ENCODE assay signal across 8 cellular contexts in genomic region chr5:163459465-163459887, GRCh38. TPM values are rescaled to one million over a fixed set of nuclear protein-coding genes. Genes with fewer than 3 reads are reported as not detected.
A peak's percentile ranks its signal among the peaks of the same experiment; 100 is the strongest.
DNase-seq lines count a peak whose midpoint lies in the region; ATAC-seq and TF ChIP-seq lines count a peak whose summit lies in the region.

No MANE protein-coding gene starts in this region.

- no peak for TF ChIP-seq CTCF in OCI-LY7 (conservative IDR thresholded peaks at IDR 0.05; ENCODE audit: low read length)

- no peak overlapping the region for H2BK12ac ChIP-seq in neuronal stem cell (ENCODE audit: low read length)

- H3K4me3 Mint-ChIP-seq in activated CD4-positive, alpha-beta T cell treated with anti-CD3 and anti-CD28 coated beads, Interleukin-2, amount 10 ng/mL, durations not matched to agents 7 days and 5 days = peak overlapping the region; percentile 91

- H4K20me1 ChIP-seq in OCI-LY7 (ENCODE audit: insufficient read depth, low read length) = no peaks in the 10 kb centered on the region

- peak overlapping the region; percentile 90 for H3K4me3 ChIP-seq in OCI-LY7 (ENCODE audit: low read depth, low read length, poor library complexity, severe bottlenecking)
- H3K4me3 ChIP-seq in endocrine pancreas (ENCODE audit: control insufficient read depth, insufficient read depth, low read length) = peak overlapping the region; percentile 98
- H3K4me3 ChIP-seq in neuronal stem cell (ENCODE audit: low read length in 2 of 2) = peak overlapping the region; percentile 72 to 92

- H2AFZ ChIP-seq in OCI-LY7 (ENCODE audit: low read length) (peak overlapping the region; percentile 56; the same call in 1 of the 2 replicates), neuronal stem cell (ENCODE audit: low read length) (peak overlapping the region; percentile 83)

- H3K18ac ChIP-seq in neuronal stem cell (ENCODE audit: low read length) = peak overlapping the region; percentile 98

- H3K4ac ChIP-seq in neuronal stem cell (ENCODE audit: low read length) = no peak overlapping the region

- H3K79me1 ChIP-seq in neuronal stem cell (ENCODE audit: low read depth, low read length) = no peaks in the 10 kb centered on the region

- POLR2A ChIA-PET in activated CD4-positive, alpha-beta T cell treated with anti-CD3 and anti-CD28 coated beads, Interleukin-2, amount 10 ng/mL, durations not matched to agents 7 days and 5 days (lab: Charles Lee) = interaction anchor here (1.4 kb wide), 1 partner anchor 44 kb away, joined by 3 read pairs; no protein-coding TSS in a partner anchor
- POLR2A ChIA-PET in OCI-LY7 (lab: Charles Lee) = interaction anchor here (1.0 to 9.6 kb wide), 11 partner anchors 8 to 49 kb away, joined by 3 to 197 read pairs (median 6); partner anchors contain the start of genes CCNG1 and MAT2B

- WGBS in neuronal stem cell (ENCODE audit: extremely low coverage in 2 of 2, insufficient read length in 2 of 2, insufficient replicate concordance in 1 of 2), 2 donors = no CpG with 5 or more reads among the region's 18 CpGs

- peaks cover 77% of the 10 kb centered on the region for H3K79me2 ChIP-seq in OCI-LY7 (ENCODE audit: insufficient read depth, low read depth, low read length)

- H3K9ac ChIP-seq in endocrine pancreas (ENCODE audit: control insufficient read depth, insufficient read depth, low read length) (peak overlapping the region; percentile 93), neuronal stem cell (ENCODE audit: low read depth, low read length, poor library complexity) (peak overlapping the region; percentile 87)

- H2BK5ac ChIP-seq in neuronal stem cell (ENCODE audit: low read length) = peak overlapping the region; percentile 95

- H2AK5ac ChIP-seq in neuronal stem cell (ENCODE audit: low read depth, low read length) = no peak overlapping the region

- H3K36me3 Mint-ChIP-seq in activated CD4-positive, alpha-beta T cell treated with anti-CD3 and anti-CD28 coated beads, Interleukin-2, amount 10 ng/mL, durations not matched to agents 7 days and 5 days (ENCODE audit: low read depth) = peaks cover 47% of the 10 kb centered on the region

- no peaks in the 10 kb centered on the region for H3K9me3 ChIP-seq in OCI-LY7 (ENCODE audit: low read length)
- no peaks in the 10 kb centered on the region for H3K9me3 ChIP-seq in endocrine pancreas (ENCODE audit: control insufficient read depth, low read length)
- peaks cover 0 to 3% of the 10 kb centered on the region in 2 donors for H3K9me3 ChIP-seq in neuronal stem cell (replicated peaks in 1 of 2; ENCODE audit: control insufficient read depth in 2 of 2, insufficient read depth in 1 of 2, low read depth in 1 of 2, low read length in 2 of 2)

- no peak for DNase-seq in activated CD4-positive, alpha-beta T cell treated with anti-CD3 and anti-CD28 coated beads, Interleukin-2, amount 10 ng/mL, durations not matched to agents 7 days and 5 days
- DNase-seq in activated CD4-positive, alpha-beta T cell treated with anti-CD3 and anti-CD28 coated beads, Interleukin-2, amount 50 U/mL, for 4 hours = no peak
- DNase-seq in OCI-LY7 (ENCODE audit: low spot score) (no peak), neuronal stem cell (ENCODE audit: low spot score) (no peak), DMS153 (lab: John Stamatoyannopoulos, UW) (no peak)
- DNase-seq in stimulated activated CD4-positive, alpha-beta T cell treated with anti-CD3 and anti-CD28 coated beads, Interleukin-12 subunit alpha, Interleukin-12 subunit beta, amount 100 ng/mL, for 4 hours = no peak

- H3K27me3 Mint-ChIP-seq in activated CD4-positive, alpha-beta T cell treated with anti-CD3 and anti-CD28 coated beads, Interleukin-2, amount 10 ng/mL, durations not matched to agents 7 days and 5 days = no peaks in the 10 kb centered on the region

- BruUV-seq in OCI-LY7 (replicated peaks; lab: Mats Ljungman, UMichigan) = TSS peak; percentile 77

- H3K27me3 ChIP-seq in endocrine pancreas (ENCODE audit: control insufficient read depth, insufficient read depth, low read length) = no peaks in the 10 kb centered on the region
- H3K27me3 ChIP-seq in neuronal stem cell (ENCODE audit: control insufficient read depth in 3 of 3, insufficient read depth in 3 of 3, low read depth in 1 of 3, low read length in 3 of 3) = no peaks in the 10 kb centered on the region

- intact Hi-C loops in OCI-LY7 (cut with micrococcal nuclease; ENCODE audit: unreplicated experiment) = no loop called here

- H4K8ac ChIP-seq in neuronal stem cell (ENCODE audit: low read depth, low read length) = no peak overlapping the region

- no peaks in the 10 kb centered on the region for H3K9me3 Mint-ChIP-seq in activated CD4-positive, alpha-beta T cell treated with anti-CD3 and anti-CD28 coated beads, Interleukin-2, amount 10 ng/mL, durations not matched to agents 7 days and 5 days

- peak overlapping the region; percentile 99 for H3K27ac Mint-ChIP-seq in activated CD4-positive, alpha-beta T cell treated with anti-CD3 and anti-CD28 coated beads, Interleukin-2, amount 10 ng/mL, durations not matched to agents 7 days and 5 days

- no peak overlapping the region for H2BK15ac ChIP-seq in neuronal stem cell (ENCODE audit: low read length)

- H3K14ac ChIP-seq in neuronal stem cell (ENCODE audit: low read length) = no peak overlapping the region

- H3K4me2 ChIP-seq in OCI-LY7 (ENCODE audit: low read length) (peak overlapping the region; percentile 77), neuronal stem cell (ENCODE audit: insufficient read depth, low read length, poor library complexity, severe bottlenecking) (peak overlapping the region; percentile 59)

- no peaks in the 10 kb centered on the region for H3K9me2 ChIP-seq in OCI-LY7 (ENCODE audit: insufficient read depth, low read length)

- H3K27ac ChIP-seq in OCI-LY7 (ENCODE audit: low read depth, low read length, poor library complexity, severe bottlenecking) = peak overlapping the region; percentile 92
- peak overlapping the region; percentile 99 for H3K27ac ChIP-seq in neuronal stem cell (replicated peaks; ENCODE audit: low read length)

- peak; percentile 4 for ATAC-seq in HG02870 (IDR thresholded peaks at IDR 0.05; ENCODE audit: unreplicated experiment)

- no peak overlapping the region for H4K91ac ChIP-seq in neuronal stem cell (ENCODE audit: low read depth, low read length, poor library complexity)

- no peak overlapping the region for H2BK120ac ChIP-seq in neuronal stem cell (ENCODE audit: low read depth, low read length)

- H3K36me3 ChIP-seq in OCI-LY7 (ENCODE audit: insufficient read depth, low read length) = peaks cover 58% of the 10 kb centered on the region
- H3K36me3 ChIP-seq in endocrine pancreas (ENCODE audit: control insufficient read depth, insufficient read depth, low read length) = no peaks in the 10 kb centered on the region
- peaks cover 5 to 41% of the 10 kb centered on the region in 2 donors for H3K36me3 ChIP-seq in neuronal stem cell (replicated peaks in 1 of 2; ENCODE audit: control insufficient read depth in 2 of 2, insufficient read depth in 2 of 2, low read length in 2 of 2)

- peaks cover 43% of the 10 kb centered on the region for H3K4me1 ChIP-seq in OCI-LY7 (ENCODE audit: insufficient read depth, low read length, poor library complexity, severe bottlenecking)
- H3K4me1 ChIP-seq in endocrine pancreas (ENCODE audit: control insufficient read depth, insufficient read depth, low read length) = peaks cover 5% of the 10 kb centered on the region
- H3K4me1 ChIP-seq in neuronal stem cell (ENCODE audit: control insufficient read depth in 2 of 2, insufficient read depth in 1 of 2, low read depth in 1 of 2, low read length in 2 of 2) = no peaks in the 10 kb centered on the region

- H3K23ac ChIP-seq in neuronal stem cell (ENCODE audit: low read depth, low read length, poor library complexity) = peak overlapping the region; percentile 96

- CTCF ChIA-PET in activated CD4-positive, alpha-beta T cell treated with anti-CD3 and anti-CD28 coated beads, Interleukin-2, amount 10 ng/mL, durations not matched to agents 7 days and 5 days (lab: Charles Lee) = interaction anchor here (0.6 to 4.7 kb wide), 6 partner anchors 12 to 49 kb away, joined by 3 to 28 read pairs (median 7); partner anchors contain the start of genes CCNG1 and MAT2B
- CTCF ChIA-PET in OCI-LY7 (lab: Charles Lee; ENCODE audit: unreplicated experiment) = interaction anchor here (1.0 to 1.1 kb wide), 2 partner anchors 17 to 46 kb away, joined by 3 to 5 read pairs; partner anchors contain the start of gene MAT2B

- H3K4me1 Mint-ChIP-seq in activated CD4-positive, alpha-beta T cell treated with anti-CD3 and anti-CD28 coated beads, Interleukin-2, amount 10 ng/mL, durations not matched to agents 7 days and 5 days = peaks cover 54% of the 10 kb centered on the region

RNA-seq across cellular contexts. Expression of gene NUDCD2, which starts 0.4 kb away (rescaled TPM):
- 10 to 100 TPM; 29.9 to 33.1 TPM for total RNA-seq in activated CD4-positive, alpha-beta T cell treated with anti-CD3 and anti-CD28 coated beads, Interleukin-2, amount 10 ng/mL, durations not matched to agents 7 days and 5 days
- 30.0 and 59.0 TPM in 2 replicates for total RNA-seq in OCI-LY7 (2014; rRNA removed; shearing (Covaris generic))
- total RNA-seq in OCI-LY7 (2022) = 64.6 and 67.6 TPM in 2 replicates
- 48.5 TPM for polyA plus RNA-seq in neuronal stem cell (2013, experiment 1 of 2)
- 48.3 TPM for polyA plus RNA-seq in neuronal stem cell (2013, experiment 2 of 2)

RNA-seq across cellular contexts. Expression of gene HMMR, which starts 1.0 kb away (rescaled TPM):
- 10 to 100 TPM; 69.4 to 77.8 TPM for total RNA-seq in activated CD4-positive, alpha-beta T cell treated with anti-CD3 and anti-CD28 coated beads, Interleukin-2, amount 10 ng/mL, durations not matched to agents 7 days and 5 days
- 44.1 and 63.2 TPM in 2 replicates for total RNA-seq in OCI-LY7 (2014; rRNA removed; shearing (Covaris generic))
- total RNA-seq in OCI-LY7 (2022) = 107 and 112 TPM in 2 replicates
- polyA plus RNA-seq in neuronal stem cell (2013, experiment 1 of 2) = 82.4 TPM
- 76.0 TPM for polyA plus RNA-seq in neuronal stem cell (2013, experiment 2 of 2)

RNA-seq across cellular contexts. Expression of gene CCNG1, which starts 22.1 kb away (rescaled TPM):
- total RNA-seq in activated CD4-positive, alpha-beta T cell treated with anti-CD3 and anti-CD28 coated beads, Interleukin-2, amount 10 ng/mL, durations not matched to agents 7 days and 5 days = 100 to 1,000 TPM; 137 to 142 TPM
- total RNA-seq in OCI-LY7 (2014; rRNA removed; shearing (Covaris generic)) = 83.0 and 93.5 TPM in 2 replicates
- 118 and 145 TPM in 2 replicates for total RNA-seq in OCI-LY7 (2022)
- 337 TPM for polyA plus RNA-seq in neuronal stem cell (2013, experiment 1 of 2)
- polyA plus RNA-seq in neuronal stem cell (2013, experiment 2 of 2) = 347 TPM

RNA-seq across cellular contexts. Expression of gene MAT2B, which starts 45.9 kb away (rescaled TPM):
- total RNA-seq in activated CD4-positive, alpha-beta T cell treated with anti-CD3 and anti-CD28 coated beads, Interleukin-2, amount 10 ng/mL, durations not matched to agents 7 days and 5 days = 10 to 100 TPM; 91.4 to 94.4 TPM
- total RNA-seq in OCI-LY7 (2014; rRNA removed; shearing (Covaris generic)) = 32.3 and 35.0 TPM in 2 replicates
- 52.5 and 55.6 TPM in 2 replicates for total RNA-seq in OCI-LY7 (2022)
- 51.7 TPM for polyA plus RNA-seq in neuronal stem cell (2013, experiment 1 of 2)
- polyA plus RNA-seq in neuronal stem cell (2013, experiment 2 of 2) = 51.0 TPM
